Comparison of ENCODE assay signal across 8 cellular contexts in genomic region chr22:22959147-22959827, GRCh38.
DNase-seq lines count a peak whose midpoint lies in the region; ATAC-seq and TF ChIP-seq lines count a peak whose summit lies in the region.

No MANE protein-coding gene starts in this region.

- ATAC-seq in HG02763 (IDR thresholded peaks at IDR 0.05; ENCODE audit: unreplicated experiment) = no peak

- H3K36me3 ChIP-seq in prostate gland (no peaks in the 10 kb centered on the region), vagina (no peaks in the 10 kb centered on the region)

- H3K27ac ChIP-seq in prostate gland (no peak overlapping the region), vagina (no peak overlapping the region)

- no peaks in the 10 kb centered on the region for H3K27me3 ChIP-seq in prostate gland (replicated peaks; ENCODE audit: insufficient read depth)
- H3K27me3 ChIP-seq in vagina = no peaks in the 10 kb centered on the region

- H3K9me3 ChIP-seq in prostate gland (no peaks in the 10 kb centered on the region), vagina (no peaks in the 10 kb centered on the region)

- intact Hi-C loops in prostate gland (cut with DNase I) = loop anchor here (1.0 to 10.0 kb wide), 2 partner anchors 169 to 494 kb away; no protein-coding TSS in a partner anchor
- intact Hi-C loops in vagina (cut with DNase I) = no loop called here

- TF ChIP-seq POLR2A in prostate gland (IDR thresholded peaks at IDR 0.05) (no peak), vagina (IDR thresholded peaks at IDR 0.05) (no peak)

- H3K4me1 ChIP-seq in prostate gland (replicated peaks) (no peaks in the 10 kb centered on the region), vagina (no peaks in the 10 kb centered on the region)

- 29% methylated on average over 9 of the region's 9 CpGs for WGBS in prostate gland

- H3K4me3 ChIP-seq in prostate gland (no peak overlapping the region), vagina (no peak overlapping the region)

- peak; percentile 84 to 97 (median 95) for TF ChIP-seq CTCF in prostate gland (IDR thresholded peaks at IDR 0.05)
- peak; percentile 70 to 91 (median 79) for TF ChIP-seq CTCF in vagina (IDR thresholded peaks at IDR 0.05)

- peak; percentile 11 for DNase-seq in DMS 273 treated with DMSO at 0.1 percent for 48 hours (lab: John Stamatoyannopoulos, UW)
- peak; percentile 55 to 78 for DNase-seq in Kasumi-1 (lab: John Stamatoyannopoulos, UW)
- peak; percentile 68 to 73 for DNase-seq in SHP77 (lab: John Stamatoyannopoulos, UW)
- peak; percentile 21 to 66 (median 51) for DNase-seq in activated naive CD4-positive, alpha-beta T cell (lab: John Stamatoyannopoulos, UW)
- DNase-seq in germinal center (ENCODE audit: low spot score) = peak; percentile 74
- DNase-seq in prostate gland (ENCODE audit: low spot score) = peak; percentile 78
- no peak for DNase-seq in vagina (ENCODE audit: extremely low spot score in 2 of 2)

Comparison
In these comparisons a context has a peak if more than half of its experiments do, and no peak if none do; other contexts are left out.
1. DNase-seq: peak in DMS 273 treated with DMSO at 0.1 percent for 48 hours (single experiment), Kasumi-1 (2 of 2), SHP77 (2 of 2), activated naive CD4-positive, alpha-beta T cell (4 of 4), germinal center (single experiment) and prostate gland (single experiment); none in vagina (0 of 2).